In genomic region chr20:58500256-58500655, GRCh38 we compare ENCODE assay signal across 29 cellular contexts. TPM values are rescaled to one million over a fixed set of nuclear protein-coding genes. Genes with fewer than 3 reads are reported as not detected.
"Had no signal": no experiment of that assay in that cellular context is flagged by ENCODE, and none has a peak within 500 bp of the region (broad histone marks: within the 10 kb centered on the region; RNA-seq: fewer than 3 reads in every experiment).

No MANE protein-coding gene starts in this region.

- ATAC-seq: naive thymus-derived CD4-positive, alpha-beta T cell; natural killer cell; right cardiac atrium; right lobe of liver; stimulated activated effector memory CD8-positive, alpha-beta T cell treated with anti-CD3 and anti-CD28 coated beads, Interleukin-12 subunit alpha, Interleukin-12 subunit beta, amount 100 ng/mL, for 72 hours; stimulated activated naive B cell treated with anti-CD40 and anti-IgM and Interleukin-4, amounts not matched to agents 10 μg/mL and 1 μg/mL and 100 μg/mL, for 72 hours had no signal

- DNase-seq: naive thymus-derived CD4-positive, alpha-beta T cell; natural killer cell; occipital lobe; ovary; posterior cingulate gyrus; retina; right cardiac atrium; right lobe of liver; sigmoid colon; small intestine; stimulated activated CD4-positive, alpha-beta T cell treated with anti-CD3 and anti-CD28 coated beads, Interleukin-15, amount 100 ng/mL, for 24 hours; stimulated activated CD4-positive, alpha-beta T cell treated with anti-CD3 and anti-CD28 coated beads, Interleukin-2, amount 100 ng/mL, for 24 hours; stimulated activated CD4-positive, alpha-beta T cell treated with anti-CD3 and anti-CD28 coated beads, Interleukin-2, amount 100 ng/mL, for 48 hours; stimulated activated CD4-positive, alpha-beta T cell treated with anti-CD3 and anti-CD28 coated beads, Interleukin-4, amount 100 ng/mL, for 24 hours; stimulated activated naive B cell treated with anti-CD40 and anti-IgM and Interleukin-4, amounts not matched to agents 10 μg/mL and 1 μg/mL and 100 μg/mL, for 72 hours; stimulated activated naive CD4-positive, alpha-beta T cell treated with Interleukin-2 at 50 U/mL for 16 hours; stomach; thyroid gland; trophoblast cell; upper lobe of left lung; uterus had no signal

- H3K4me1 ChIP-seq: neural progenitor cell, parathyroid adenoma, prostate gland, right lobe of liver, sigmoid colon, stomach, thyroid gland, tibial nerve, upper lobe of left lung, uterus had no signal

- H3K9ac ChIP-seq: neural progenitor cell, parathyroid adenoma had no signal

- H3K4me3 ChIP-seq: neural progenitor cell, ovary, prostate gland, right lobe of liver, sigmoid colon, stomach, thoracic aorta, thyroid gland, tibial nerve, upper lobe of left lung, uterus had no signal

- H3K9me3 ChIP-seq: prostate gland, right lobe of liver, thoracic aorta, thyroid gland had no signal

- H3K4me2 ChIP-seq: neural progenitor cell had no signal

- H2AFZ ChIP-seq: neural progenitor cell, parathyroid adenoma had no signal

- H3K36me3 ChIP-seq: neural progenitor cell, ovary, prostate gland, right lobe of liver, sigmoid colon, stomach, thoracic aorta, thyroid gland, upper lobe of left lung, uterus had no signal

- H3K27ac ChIP-seq: neural progenitor cell, ovary, parathyroid adenoma, prostate gland, right lobe of liver, sigmoid colon, stomach, thoracic aorta, thyroid gland, tibial nerve, upper lobe of left lung, uterus had no signal

- H3K79me2 ChIP-seq: parathyroid adenoma had no signal

- H3K27me3 ChIP-seq: neural progenitor cell, ovary, right lobe of liver, sigmoid colon, stomach, thyroid gland, tibial nerve, upper lobe of left lung, uterus had no signal

RNA-seq across cellular contexts. Expression of gene APCDD1L, which starts 14.9 kb away (rescaled TPM):
- total RNA-seq: naive thymus-derived CD4-positive, alpha-beta T cell; natural killer cell; occipital lobe; temporal lobe had no signal
- polyA plus RNA-seq: neural cell had no signal
